ENCODE assay signal across 8 cellular contexts in genomic region chr11:64207247-64208085, GRCh38. TPM values are rescaled to one million over a fixed set of nuclear protein-coding genes. Genes with fewer than 3 reads are reported as not detected.
DNase-seq lines count a peak whose midpoint lies in the region; ATAC-seq and FAIRE-seq lines count a peak whose summit lies in the region.

No MANE protein-coding gene starts in this region.

- peak overlapping the region; percentile 94 for H3K27ac Mint-ChIP-seq in activated naive CD8-positive, alpha-beta T cell treated with anti-CD3 and anti-CD28 coated beads, Interleukin-2, amount 10 ng/mL, durations not matched to agents 7 days and 5 days

- H3K4me3 Mint-ChIP-seq in activated naive CD8-positive, alpha-beta T cell treated with anti-CD3 and anti-CD28 coated beads, Interleukin-2, amount 10 ng/mL, durations not matched to agents 7 days and 5 days, result peak overlapping the region; percentile 92

- H3K9me3 Mint-ChIP-seq in activated naive CD8-positive, alpha-beta T cell treated with anti-CD3 and anti-CD28 coated beads, Interleukin-2, amount 10 ng/mL, durations not matched to agents 7 days and 5 days, result no peaks in the 10 kb centered on the region

- peaks cover 32% of the 10 kb centered on the region for H3K36me3 Mint-ChIP-seq in activated naive CD8-positive, alpha-beta T cell treated with anti-CD3 and anti-CD28 coated beads, Interleukin-2, amount 10 ng/mL, durations not matched to agents 7 days and 5 days

- POLR2A ChIA-PET in activated naive CD8-positive, alpha-beta T cell treated with anti-CD3 and anti-CD28 coated beads, Interleukin-2, amount 10 ng/mL, durations not matched to agents 7 days and 5 days (lab: Charles Lee), result interaction anchor here (0.8 to 17.3 kb wide), 13 partner anchors 16 to 1366 kb away, joined by 3 to 419 read pairs (median 13); partner anchors contain the start of genes BAD, CCDC88B, DNAJC4 and ESRRA

- peak overlapping the region; percentile 62 for H3K27ac ChIP-seq in layer of hippocampus (ENCODE audit: low read depth, low read length)

- peaks cover 32% of the 10 kb centered on the region for H3K4me1 Mint-ChIP-seq in activated naive CD8-positive, alpha-beta T cell treated with anti-CD3 and anti-CD28 coated beads, Interleukin-2, amount 10 ng/mL, durations not matched to agents 7 days and 5 days

- peak; percentile 94 for FAIRE-seq in GM18507 (lab: Jason Lieb, UNC)

- ATAC-seq in HG02981 (IDR thresholded peaks at IDR 0.05; ENCODE audit: unreplicated experiment), result peak; percentile 52
- ATAC-seq in activated naive CD8-positive, alpha-beta T cell treated with anti-CD3 and anti-CD28 coated beads, Interleukin-2, amount 10 ng/mL, durations not matched to agents 7 days and 5 days (ENCODE audit: low read depth), result peak; percentile 76
- no peak for ATAC-seq in GM21360 (IDR thresholded peaks at IDR 0.05; ENCODE audit: unreplicated experiment)

- H3K27me3 Mint-ChIP-seq in activated naive CD8-positive, alpha-beta T cell treated with anti-CD3 and anti-CD28 coated beads, Interleukin-2, amount 10 ng/mL, durations not matched to agents 7 days and 5 days, result no peaks in the 10 kb centered on the region

- no peaks in the 10 kb centered on the region for H3K27me3 ChIP-seq in layer of hippocampus (ENCODE audit: control insufficient read depth, insufficient read depth, low read length)

- DNase-seq in GM18507 (ENCODE audit: extremely low spot score, insufficient read length, low read depth) (peak; percentile 84), SKM-1 (lab: John Stamatoyannopoulos, UW; ENCODE audit: unreplicated experiment) (peak; percentile 81), NCI-H226 (no peak)
- DNase-seq in activated naive CD8-positive, alpha-beta T cell treated with anti-CD3 and anti-CD28 coated beads, Interleukin-2, amount 10 ng/mL, durations not matched to agents 7 days and 5 days, result peak; percentile 84
- peak; percentile 66 to 76 (median 73) for DNase-seq in stimulated activated CD4-positive, alpha-beta T cell treated with anti-CD3 and anti-CD28 coated beads, TNF-alpha, amount 100 ng/mL, for 4 hours (ENCODE audit: low read depth in 3 of 3)

RNA-seq across cellular contexts. Expression of gene FERMT3, which starts 0.9 kb away (rescaled TPM):
- 100 to 1,000 TPM; 219 to 231 TPM for total RNA-seq in activated naive CD8-positive, alpha-beta T cell treated with anti-CD3 and anti-CD28 coated beads, Interleukin-2, amount 10 ng/mL, durations not matched to agents 7 days and 5 days

RNA-seq across cellular contexts. Expression of gene TRPT1, which starts 18.5 kb away (rescaled TPM):
- 10 to 100 TPM; 45.0 to 47.8 TPM for total RNA-seq in activated naive CD8-positive, alpha-beta T cell treated with anti-CD3 and anti-CD28 coated beads, Interleukin-2, amount 10 ng/mL, durations not matched to agents 7 days and 5 days

RNA-seq across cellular contexts. Expression of gene NUDT22, which starts 18.6 kb away (rescaled TPM):
- 100 to 1,000 TPM; 102 to 103 TPM for total RNA-seq in activated naive CD8-positive, alpha-beta T cell treated with anti-CD3 and anti-CD28 coated beads, Interleukin-2, amount 10 ng/mL, durations not matched to agents 7 days and 5 days

RNA-seq across cellular contexts. Expression of gene STIP1, which starts 21.5 kb away (rescaled TPM):
- total RNA-seq in activated naive CD8-positive, alpha-beta T cell treated with anti-CD3 and anti-CD28 coated beads, Interleukin-2, amount 10 ng/mL, durations not matched to agents 7 days and 5 days, result 100 to 1,000 TPM; 218 to 219 TPM

RNA-seq across cellular contexts. Expression of gene DNAJC4, which starts 22.9 kb away (rescaled TPM):
- 10 to 100 TPM; 59.6 to 60.3 TPM for total RNA-seq in activated naive CD8-positive, alpha-beta T cell treated with anti-CD3 and anti-CD28 coated beads, Interleukin-2, amount 10 ng/mL, durations not matched to agents 7 days and 5 days
